20 cellular contexts compared by ENCODE assay signal in genomic region chr10:69901022-69901421, GRCh38.
A peak's percentile ranks its signal among the peaks of the same experiment; 100 is the strongest.
DNase-seq lines count a peak whose midpoint lies in the region; ATAC-seq and TF ChIP-seq lines count a peak whose summit lies in the region.
"Had no signal": no experiment of that assay in that cellular context is flagged by ENCODE, and none has a peak within 500 bp of the region (broad histone marks: within the 10 kb centered on the region; RNA-seq: fewer than 3 reads in every experiment).

No MANE protein-coding gene starts in this region.

- H3K9me3 ChIP-seq in cardiac muscle cell (ENCODE audit: low read depth) (no peaks in the 10 kb centered on the region), right atrium auricular region (no peaks in the 10 kb centered on the region), lower lobe of right lung (no peaks in the 10 kb centered on the region), upper lobe of right lung (no peaks in the 10 kb centered on the region)
- H3K9me3 ChIP-seq: colonic mucosa, esophagus squamous epithelium, gastroesophageal sphincter had no signal

- DNase-seq in cardiac muscle cell (ENCODE audit: low read depth in 1 of 2, low spot score in 1 of 2) (no peak), right atrium auricular region (ENCODE audit: low spot score) (no peak), NCI-H510A (lab: John Stamatoyannopoulos, UW) (peak; percentile 50), lower lobe of right lung (no peak), upper lobe of right lung (no peak), T-helper 9 cell (no peak)
- DNase-seq in stimulated activated CD4-positive, alpha-beta T cell treated with anti-CD3 and anti-CD28 coated beads, Interleukin-15, amount 100 ng/mL, for 24 hours, result no peak
- DNase-seq in activated CD4-positive, alpha-beta memory T cell treated with anti-CD3 and anti-CD28 coated beads, Interleukin-2, amount 10 ng/mL, durations not matched to agents 7 days and 5 days, result no peak
- DNase-seq: activated gamma-delta T cell, esophagus squamous epithelium, NCI-H1436 treated with DMSO at 0.1 percent for 48 hours, occipital lobe, T1000 had no signal

- H3K27me3 ChIP-seq in cardiac muscle cell (no peaks in the 10 kb centered on the region), right atrium auricular region (no peaks in the 10 kb centered on the region), lower lobe of right lung (ENCODE audit: low read depth) (no peaks in the 10 kb centered on the region), upper lobe of right lung (no peaks in the 10 kb centered on the region)
- H3K27me3 ChIP-seq: colonic mucosa, esophagus squamous epithelium, gastroesophageal sphincter had no signal

- no peaks in the 10 kb centered on the region for H3K9me3 Mint-ChIP-seq in activated CD4-positive, alpha-beta memory T cell treated with anti-CD3 and anti-CD28 coated beads, Interleukin-2, amount 10 ng/mL, durations not matched to agents 7 days and 5 days
- H3K9me3 Mint-ChIP-seq: activated CD8-positive, alpha-beta T cell treated with anti-CD3 and anti-CD28 coated beads for 36 hours; activated naive CD8-positive, alpha-beta T cell treated with anti-CD3 and anti-CD28 coated beads, Interleukin-2, amount 50 U/mL, for 24 hours; H9 had no signal

- H3K4me3 Mint-ChIP-seq in activated CD4-positive, alpha-beta memory T cell treated with anti-CD3 and anti-CD28 coated beads, Interleukin-2, amount 10 ng/mL, durations not matched to agents 7 days and 5 days, result no peak overlapping the region
- H3K4me3 Mint-ChIP-seq: activated CD8-positive, alpha-beta T cell treated with anti-CD3 and anti-CD28 coated beads for 36 hours; activated naive CD8-positive, alpha-beta T cell treated with anti-CD3 and anti-CD28 coated beads, Interleukin-2, amount 50 U/mL, for 24 hours; H9 had no signal

- H3K27ac Mint-ChIP-seq in activated CD4-positive, alpha-beta memory T cell treated with anti-CD3 and anti-CD28 coated beads, Interleukin-2, amount 10 ng/mL, durations not matched to agents 7 days and 5 days, result no peak overlapping the region
- H3K27ac Mint-ChIP-seq: activated CD8-positive, alpha-beta T cell treated with anti-CD3 and anti-CD28 coated beads for 36 hours; activated naive CD8-positive, alpha-beta T cell treated with anti-CD3 and anti-CD28 coated beads, Interleukin-2, amount 50 U/mL, for 24 hours had no signal

- H3K36me3 Mint-ChIP-seq in activated CD4-positive, alpha-beta memory T cell treated with anti-CD3 and anti-CD28 coated beads, Interleukin-2, amount 10 ng/mL, durations not matched to agents 7 days and 5 days (ENCODE audit: low read depth), result no peaks in the 10 kb centered on the region

- POLR2A ChIA-PET in activated CD4-positive, alpha-beta memory T cell treated with anti-CD3 and anti-CD28 coated beads, Interleukin-2, amount 10 ng/mL, durations not matched to agents 7 days and 5 days (lab: Charles Lee), result no interaction called here

- H3K27me3 Mint-ChIP-seq in activated CD4-positive, alpha-beta memory T cell treated with anti-CD3 and anti-CD28 coated beads, Interleukin-2, amount 10 ng/mL, durations not matched to agents 7 days and 5 days, result no peaks in the 10 kb centered on the region
- H3K27me3 Mint-ChIP-seq: activated CD8-positive, alpha-beta T cell treated with anti-CD3 and anti-CD28 coated beads for 36 hours; activated naive CD8-positive, alpha-beta T cell treated with anti-CD3 and anti-CD28 coated beads, Interleukin-2, amount 50 U/mL, for 24 hours had no signal

- H3K4me3 ChIP-seq in cardiac muscle cell (no peak overlapping the region), right atrium auricular region (no peak overlapping the region), lower lobe of right lung (no peak overlapping the region), upper lobe of right lung (no peak overlapping the region)
- H3K4me3 ChIP-seq: colonic mucosa, esophagus squamous epithelium, gastroesophageal sphincter, lung had no signal

- no peak for ATAC-seq in lower lobe of right lung
- ATAC-seq in upper lobe of right lung, result no peak
- ATAC-seq: activated CD4-positive, CD25-positive, alpha-beta regulatory T cell treated with anti-CD3 and anti-CD28 coated beads, Interleukin-2, amount 50 U/mL, for 24 hours had no signal

- CTCF ChIA-PET in activated CD4-positive, alpha-beta memory T cell treated with anti-CD3 and anti-CD28 coated beads, Interleukin-2, amount 10 ng/mL, durations not matched to agents 7 days and 5 days (lab: Charles Lee), result interaction anchor here (1.0 to 3.9 kb wide), 4 partner anchors 12 to 182 kb away, joined by 3 to 16 read pairs (median 3); no protein-coding TSS in a partner anchor

- no peaks in the 10 kb centered on the region for H3K4me1 Mint-ChIP-seq in activated CD4-positive, alpha-beta memory T cell treated with anti-CD3 and anti-CD28 coated beads, Interleukin-2, amount 10 ng/mL, durations not matched to agents 7 days and 5 days
- H3K4me1 Mint-ChIP-seq: activated naive CD8-positive, alpha-beta T cell treated with anti-CD3 and anti-CD28 coated beads, Interleukin-2, amount 50 U/mL, for 24 hours had no signal

- TF ChIP-seq CTCF in cardiac muscle cell (IDR thresholded peaks at IDR 0.05; ENCODE audit: low read depth, low read length) (no peak), right atrium auricular region (IDR thresholded peaks at IDR 0.05) (no peak), lower lobe of right lung (IDR thresholded peaks at IDR 0.05) (no peak), upper lobe of right lung (IDR thresholded peaks at IDR 0.05) (no peak)

- H3K27ac ChIP-seq in cardiac muscle cell (peak overlapping the region; percentile 78), right atrium auricular region (peak overlapping the region in 1 of 2 donors; percentile 29), lower lobe of right lung (peak overlapping the region; percentile 46), upper lobe of right lung (peak overlapping the region; percentile 13)
- H3K27ac ChIP-seq: colonic mucosa, esophagus squamous epithelium, gastroesophageal sphincter had no signal

- H3K4me1 ChIP-seq in cardiac muscle cell (ENCODE audit: low read depth) (peaks cover 14% of the 10 kb centered on the region), right atrium auricular region (peaks cover 0 to 24% of the 10 kb centered on the region in 2 donors), lower lobe of right lung (no peaks in the 10 kb centered on the region), upper lobe of right lung (peaks cover 8% of the 10 kb centered on the region)

- intact Hi-C loops in lower lobe of right lung (cut with DNase I), result no loop called here
- intact Hi-C loops in upper lobe of right lung (cut with DNase I), result no loop called here

- H3K36me3 ChIP-seq in cardiac muscle cell, result peaks cover 7% of the 10 kb centered on the region
- H3K36me3 ChIP-seq in right atrium auricular region, result no peaks in the 10 kb centered on the region
- H3K36me3 ChIP-seq in lower lobe of right lung, result no peaks in the 10 kb centered on the region
- H3K36me3 ChIP-seq in upper lobe of right lung, result no peaks in the 10 kb centered on the region
- H3K36me3 ChIP-seq: colonic mucosa, esophagus squamous epithelium, gastroesophageal sphincter had no signal
